8 cellular contexts compared by ENCODE assay signal in the genomic region with DNA sequence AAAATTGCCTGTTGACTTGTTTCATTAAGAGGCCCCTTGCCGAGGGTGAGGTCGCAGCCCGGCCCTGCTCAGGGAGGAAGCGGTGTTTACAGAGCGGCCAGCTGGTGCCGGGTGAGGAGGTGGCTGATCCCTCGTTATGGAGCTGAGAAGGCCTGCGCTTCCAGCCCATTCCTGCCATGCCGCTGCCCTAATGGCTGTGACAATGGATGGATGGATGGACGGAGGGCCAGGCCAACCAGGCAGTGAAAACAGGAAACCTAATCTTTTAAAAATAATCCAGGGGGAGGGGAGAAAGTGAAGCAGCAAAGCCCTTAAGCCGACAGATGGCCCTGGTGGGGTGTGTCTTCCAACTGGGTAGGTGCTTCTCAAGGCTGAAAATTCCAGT. TPM values are rescaled to one million over a fixed set of nuclear protein-coding genes. Genes with fewer than 3 reads are reported as not detected.
DNase-seq lines count a peak whose midpoint lies in the region; ATAC-seq, FAIRE-seq and TF ChIP-seq lines count a peak whose summit lies in the region.

No MANE protein-coding gene starts in this region.

- intact Hi-C loops in activated T-helper 2 cell treated with anti-CD3 and anti-CD28 coated beads, Interferon-gamma antibody, Interleukin-2, Interleukin-4, amounts not matched to agents 10 μg/mL and 5 μg/mL and 100 μg/mL, durations not matched to agents 14 hours and 24 hours and 36 hours (cut with micrococcal nuclease): loop anchor here (5.0 kb wide), 1 partner anchor 207 kb away; no protein-coding TSS in a partner anchor

- no peaks in the 10 kb centered on the region for H3K27me3 ChIP-seq in kidney epithelial cell (ENCODE audit: control insufficient read depth, insufficient read depth, low read length)
- no peaks in the 10 kb centered on the region for H3K27me3 ChIP-seq in suprapubic skin

- H3K4me3 Mint-ChIP-seq in activated T-helper 2 cell treated with anti-CD3 and anti-CD28 coated beads, Interferon-gamma antibody, Interleukin-2, Interleukin-4, amounts not matched to agents 10 μg/mL and 5 μg/mL and 100 μg/mL, durations not matched to agents 14 hours and 24 hours and 36 hours (ENCODE audit: low read depth): no peak overlapping the region

- ATAC-seq in GM21526 (IDR thresholded peaks at IDR 0.05; ENCODE audit: low FRiP score, unreplicated experiment): no peak
- ATAC-seq in HG02840 (IDR thresholded peaks at IDR 0.05; ENCODE audit: low FRiP score, unreplicated experiment): no peak

- no peak for TF ChIP-seq EP300 in suprapubic skin (IDR thresholded peaks at IDR 0.05)

- no peaks in the 10 kb centered on the region for H3K9me3 Mint-ChIP-seq in activated T-helper 2 cell treated with anti-CD3 and anti-CD28 coated beads, Interferon-gamma antibody, Interleukin-2, Interleukin-4, amounts not matched to agents 10 μg/mL and 5 μg/mL and 100 μg/mL, durations not matched to agents 14 hours and 24 hours and 36 hours

- peaks cover 85% of the 10 kb centered on the region for H3K4me1 Mint-ChIP-seq in activated T-helper 2 cell treated with anti-CD3 and anti-CD28 coated beads, Interferon-gamma antibody, Interleukin-2, Interleukin-4, amounts not matched to agents 10 μg/mL and 5 μg/mL and 100 μg/mL, durations not matched to agents 14 hours and 24 hours and 36 hours (ENCODE audit: low read depth)

- peak overlapping the region; percentile 46 for H3K27ac ChIP-seq in suprapubic skin

- H3K36me3 ChIP-seq in kidney epithelial cell (ENCODE audit: control insufficient read depth, insufficient read depth, low read length) (no peaks in the 10 kb centered on the region), suprapubic skin (no peaks in the 10 kb centered on the region)

- H3K4me1 ChIP-seq in suprapubic skin: peaks cover 73% of the 10 kb centered on the region

- no peaks in the 10 kb centered on the region for H3K9me3 ChIP-seq in suprapubic skin

- 51% methylated on average over 11 of the region's 11 CpGs for WGBS in suprapubic skin

- FAIRE-seq in urothelium cell line (lab: Jason Lieb, UNC): no peak

- DNase-seq in DMS79 treated with DMSO at 0.1 percent for 48 hours (lab: John Stamatoyannopoulos, UW) (peak; percentile 76), NCI-H1105 (lab: John Stamatoyannopoulos, UW) (peak; percentile 18), kidney epithelial cell (ENCODE audit: low read depth) (peak; percentile 37), suprapubic skin (ENCODE audit: low spot score in 2 of 2) (no peak), urothelium cell line (ENCODE audit: low spot score) (no peak)
- DNase-seq in activated T-helper 2 cell treated with anti-CD3 and anti-CD28 coated beads, Interferon-gamma antibody, Interleukin-2, Interleukin-4, amounts not matched to agents 10 μg/mL and 5 μg/mL and 100 μg/mL, durations not matched to agents 14 hours and 24 hours and 36 hours (ENCODE audit: low spot score): no peak

- TF ChIP-seq CTCF in kidney epithelial cell (IDR thresholded peaks at IDR 0.05; ENCODE audit: insufficient read depth, low read length, poor library complexity, severe bottlenecking) (no peak), suprapubic skin (IDR thresholded peaks at IDR 0.05) (no peak)

- H3K4me3 ChIP-seq in kidney epithelial cell (ENCODE audit: low read depth, low read length) (no peak overlapping the region), suprapubic skin (no peak overlapping the region)

- H3K36me3 Mint-ChIP-seq in activated T-helper 2 cell treated with anti-CD3 and anti-CD28 coated beads, Interferon-gamma antibody, Interleukin-2, Interleukin-4, amounts not matched to agents 10 μg/mL and 5 μg/mL and 100 μg/mL, durations not matched to agents 14 hours and 24 hours and 36 hours (ENCODE audit: low read depth): peaks cover 6% of the 10 kb centered on the region

- no peak for TF ChIP-seq POLR2A in suprapubic skin (IDR thresholded peaks at IDR 0.05)

- H3K27ac Mint-ChIP-seq in activated T-helper 2 cell treated with anti-CD3 and anti-CD28 coated beads, Interferon-gamma antibody, Interleukin-2, Interleukin-4, amounts not matched to agents 10 μg/mL and 5 μg/mL and 100 μg/mL, durations not matched to agents 14 hours and 24 hours and 36 hours: peak overlapping the region; percentile 15

- no peaks in the 10 kb centered on the region for H3K27me3 Mint-ChIP-seq in activated T-helper 2 cell treated with anti-CD3 and anti-CD28 coated beads, Interferon-gamma antibody, Interleukin-2, Interleukin-4, amounts not matched to agents 10 μg/mL and 5 μg/mL and 100 μg/mL, durations not matched to agents 14 hours and 24 hours and 36 hours (ENCODE audit: low read depth)

RNA-seq across cellular contexts. Expression of a gene that starts 38.5 kb away (rescaled TPM):
- 32.0 and 36.0 TPM in 2 replicates for total RNA-seq in activated T-helper 2 cell treated with anti-CD3 and anti-CD28 coated beads, Interferon-gamma antibody, Interleukin-2, Interleukin-4, amounts not matched to agents 10 μg/mL and 5 μg/mL and 100 μg/mL, durations not matched to agents 14 hours and 24 hours and 36 hours
- total RNA-seq in kidney epithelial cell: 42.5 and 44.2 TPM in 2 replicates
- total RNA-seq in suprapubic skin: 10 to 100 TPM; 72.8 to 87.8 (median 79.3) TPM

Comparison
In these comparisons a context has a peak if more than half of its experiments do, and no peak if none do; other contexts are left out.
1. DNase-seq: peak in DMS79 treated with DMSO at 0.1 percent for 48 hours (single experiment), NCI-H1105 (single experiment) and kidney epithelial cell (single experiment); none in activated T-helper 2 cell treated with anti-CD3 and anti-CD28 coated beads, Interferon-gamma antibody, Interleukin-2, Interleukin-4, amounts not matched to agents 10 μg/mL and 5 μg/mL and 100 μg/mL, durations not matched to agents 14 hours and 24 hours and 36 hours (single experiment), suprapubic skin (0 of 2) and urothelium cell line (single experiment).